Comparison of ENCODE assay signal across 10 cellular contexts in genomic region chr3:151426337-151426648, GRCh38. TPM values are rescaled to one million over a fixed set of nuclear protein-coding genes. Genes with fewer than 3 reads are reported as not detected.
DNase-seq lines count a peak whose midpoint lies in the region; ATAC-seq lines count a peak whose summit lies in the region.
"Had no signal": no experiment of that assay in that cellular context is flagged by ENCODE, and none has a peak within 500 bp of the region (broad histone marks: within the 10 kb centered on the region; RNA-seq: fewer than 3 reads in every experiment).

No MANE protein-coding gene starts in this region.

- H3K4me3 Mint-ChIP-seq in stimulated activated naive CD8-positive, alpha-beta T cell treated with anti-CD3 and anti-CD28 coated beads, Interleukin-15, amount 100 ng/mL, for 72 hours = no peak overlapping the region

- H3K27me3 Mint-ChIP-seq in stimulated activated naive CD8-positive, alpha-beta T cell treated with anti-CD3 and anti-CD28 coated beads, Interleukin-15, amount 100 ng/mL, for 72 hours = no peaks in the 10 kb centered on the region

- H3K4me1 Mint-ChIP-seq in stimulated activated naive CD8-positive, alpha-beta T cell treated with anti-CD3 and anti-CD28 coated beads, Interleukin-15, amount 100 ng/mL, for 72 hours = no peaks in the 10 kb centered on the region

- peaks cover 6 to 13% of the 10 kb centered on the region in 2 donors for H3K9me3 Mint-ChIP-seq in stimulated activated naive CD8-positive, alpha-beta T cell treated with anti-CD3 and anti-CD28 coated beads, Interleukin-15, amount 100 ng/mL, for 72 hours

- peak; percentile 32 for ATAC-seq in stimulated activated naive CD8-positive, alpha-beta T cell treated with anti-CD3 and anti-CD28 coated beads, Interleukin-15, Interleukin-2, amounts not matched to agents 100 U/mL and 50 U/mL, for 24 hours
- no peak for ATAC-seq in stimulated activated naive CD8-positive, alpha-beta T cell treated with anti-CD3 and anti-CD28 coated beads, Interleukin-15, amount 100 ng/mL, for 72 hours
- ATAC-seq in HG02938 (IDR thresholded peaks at IDR 0.05; ENCODE audit: unreplicated experiment) = peak; percentile 88

- no peak overlapping the region for H3K27ac Mint-ChIP-seq in stimulated activated naive CD8-positive, alpha-beta T cell treated with anti-CD3 and anti-CD28 coated beads, Interleukin-15, amount 100 ng/mL, for 72 hours

- no peak for DNase-seq in stimulated activated naive CD8-positive, alpha-beta T cell treated with anti-CD3 and anti-CD28 coated beads, Interleukin-15, Interleukin-2, amounts not matched to agents 100 U/mL and 50 U/mL, for 24 hours
- DNase-seq in stimulated activated naive CD8-positive, alpha-beta T cell treated with anti-CD3 and anti-CD28 coated beads, Interleukin-15, amount 100 ng/mL, for 72 hours = no peak
- DNase-seq in RPMI8226 (peak; percentile 62), mucosa of gallbladder (ENCODE audit: low spot score) (no peak), NK-92 (lab: John Stamatoyannopoulos, UW; ENCODE audit: unreplicated experiment) (no peak)
- no peak for DNase-seq in activated CD4-positive, alpha-beta T cell treated with anti-CD3 and anti-CD28 coated beads, Interleukin-2, amount 50 U/mL, for 1 hour
- no peak for DNase-seq in activated effector memory CD4-positive, alpha-beta T cell treated with anti-CD3 and anti-CD28 coated beads, Interleukin-2, amount 50 U/mL, for 16 hours
- DNase-seq: small intestine, T-helper 1 cell had no signal

RNA-seq across cellular contexts. Expression of gene IGSF10, which starts 34.6 kb away (rescaled TPM):
- total RNA-seq in mucosa of gallbladder = 13.6 TPM

RNA-seq across cellular contexts. Expression of gene P2RY12, which starts 41.7 kb away (rescaled TPM):
- 7.6 TPM for total RNA-seq in mucosa of gallbladder
